20 cellular contexts compared by ENCODE assay signal in the genomic region with DNA sequence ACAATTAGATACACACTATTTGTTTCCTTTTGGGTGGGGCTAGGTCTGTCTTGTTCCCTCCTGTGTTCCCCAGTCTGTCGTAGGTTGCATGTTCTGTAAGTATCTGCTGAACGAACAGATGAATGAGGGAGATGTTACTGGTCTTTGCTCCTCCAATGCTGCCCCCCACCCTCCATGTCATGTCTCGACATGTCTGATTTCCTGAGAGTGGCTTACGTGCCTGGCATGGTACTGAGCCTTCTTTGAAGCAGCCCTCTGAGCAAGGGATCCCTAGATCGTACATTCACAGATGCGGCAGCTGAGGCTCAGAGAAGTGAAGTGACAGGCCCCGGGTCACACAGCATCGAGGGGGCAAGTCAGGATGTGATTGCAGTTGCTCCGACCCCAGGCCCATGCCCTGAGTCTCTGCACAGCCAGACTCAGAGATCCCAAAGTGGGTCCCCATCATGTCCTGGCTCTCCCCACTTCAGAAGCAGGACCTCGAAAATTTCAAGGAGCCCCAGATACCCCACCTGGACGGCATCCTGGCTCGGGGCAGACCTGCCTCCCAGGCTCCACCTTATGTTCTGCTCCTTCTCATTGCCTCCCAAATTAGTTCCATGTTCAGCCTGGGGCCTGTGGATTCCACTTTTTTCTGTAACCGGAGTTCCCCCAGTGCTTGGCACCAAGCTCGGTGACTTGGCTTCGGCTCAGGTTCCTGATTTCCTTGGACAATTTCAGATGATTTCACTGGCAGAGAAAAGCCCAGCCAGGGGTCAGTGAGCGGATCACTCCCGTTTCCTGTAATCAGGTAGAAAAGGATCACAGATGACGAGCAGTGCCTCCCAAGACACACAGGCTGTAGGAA. TPM values are rescaled to one million over a fixed set of nuclear protein-coding genes. Genes with fewer than 3 reads are reported as not detected.
A peak's percentile ranks its signal among the peaks of the same experiment; 100 is the strongest.
DNase-seq lines count a peak whose midpoint lies in the region; ATAC-seq and TF ChIP-seq lines count a peak whose summit lies in the region.
"Had no signal": no experiment of that assay in that cellular context is flagged by ENCODE, and none has a peak within 500 bp of the region (broad histone marks: within the 10 kb centered on the region; RNA-seq: fewer than 3 reads in every experiment).

No MANE protein-coding gene starts in this region.

- no peaks in the 10 kb centered on the region for H4K20me1 ChIP-seq in BLaER1

- H3K4me1 ChIP-seq in BLaER1 (peaks cover 47% of the 10 kb centered on the region), mesodermal cell (ENCODE audit: control insufficient read depth, insufficient read depth, low read length, poor library complexity, severe bottlenecking) (peaks cover 7% of the 10 kb centered on the region)
- H3K4me1 ChIP-seq: body of pancreas, colonic mucosa, neural progenitor cell, SJSA1, stomach had no signal

- H3K27ac ChIP-seq in BLaER1 = peak overlapping the region; percentile 38; the same call in 1 of the 2 replicates
- peak overlapping the region; percentile 23 for H3K27ac ChIP-seq in mesodermal cell (ENCODE audit: low read depth, low read length, severe bottlenecking)
- H3K27ac ChIP-seq in WERI-Rb-1 = no peak overlapping the region
- H3K27ac ChIP-seq: body of pancreas, colonic mucosa, neural progenitor cell, SJSA1, stomach had no signal

- no peaks in the 10 kb centered on the region for H3K36me3 Mint-ChIP-seq in activated naive CD4-positive, alpha-beta T cell treated with anti-CD3 and anti-CD28 coated beads, Interleukin-2, amount 50 U/mL, for 72 hours
- H3K36me3 Mint-ChIP-seq: neural progenitor cell had no signal

- H3K9ac ChIP-seq in BLaER1 = no peak overlapping the region
- H3K9ac ChIP-seq: neural progenitor cell had no signal

- H3K4me2 ChIP-seq in BLaER1 = peak overlapping the region; percentile 53
- H3K4me2 ChIP-seq: neural progenitor cell had no signal

- 89 to 90% methylated on average over 14 to 15 of the region's 18 CpGs for WGBS in mesodermal cell (ENCODE audit: insufficient coverage in 2 of 2), 2 experiments

- no peak overlapping the region for H3K4me3 ChIP-seq in BLaER1
- H3K4me3 ChIP-seq in fibroblast of the aortic adventitia (ENCODE audit: low read depth, low read length) = no peak overlapping the region
- no peak overlapping the region for H3K4me3 ChIP-seq in mesodermal cell (ENCODE audit: extremely low read depth, insufficient read depth, low read length, poor library complexity, severe bottlenecking)
- H3K4me3 ChIP-seq in WERI-Rb-1 (ENCODE audit: low read depth, low read length) = no peak overlapping the region
- H3K4me3 ChIP-seq: body of pancreas, colonic mucosa, neural progenitor cell, SJSA1, stomach had no signal

- H3K27ac Mint-ChIP-seq in activated naive CD4-positive, alpha-beta T cell treated with anti-CD3 and anti-CD28 coated beads, Interleukin-2, amount 50 U/mL, for 72 hours = no peak overlapping the region
- H3K27ac Mint-ChIP-seq: neural progenitor cell had no signal

- no peaks in the 10 kb centered on the region for H3K9me3 Mint-ChIP-seq in activated naive CD4-positive, alpha-beta T cell treated with anti-CD3 and anti-CD28 coated beads, Interleukin-2, amount 50 U/mL, for 72 hours

- DNase-seq in RKO (ENCODE audit: low spot score) (peak; percentile 3), fibroblast of the aortic adventitia (ENCODE audit: low read depth) (peak; percentile 11), WERI-Rb-1 (no peak)
- DNase-seq in activated naive CD4-positive, alpha-beta T cell treated with anti-CD3 and anti-CD28 coated beads, Interleukin-2, amount 50 U/mL, for 72 hours (ENCODE audit: low spot score in 2 of 2) = no peak
- DNase-seq: activated CD4-positive, alpha-beta T cell treated with anti-CD3 and anti-CD28 coated beads for 1 hour; body of pancreas; colonic mucosa; mesendoderm; NCI-H1930; NCI-H446 treated with DMSO at 0.1 percent for 48 hours; retina; stomach; T1000 had no signal

- TF ChIP-seq CTCF in fibroblast of the aortic adventitia (IDR thresholded peaks at IDR 0.05; ENCODE audit: insufficient read depth, low read length) (no peak), WERI-Rb-1 (IDR thresholded peaks at IDR 0.05; ENCODE audit: low read depth, low read length) (no peak)

- H3K9me3 ChIP-seq in BLaER1 (no peaks in the 10 kb centered on the region), mesodermal cell (ENCODE audit: control insufficient read depth, low read length) (peaks cover 6% of the 10 kb centered on the region), WERI-Rb-1 (ENCODE audit: severe bottlenecking) (no peaks in the 10 kb centered on the region)
- H3K9me3 ChIP-seq: body of pancreas, colonic mucosa, SJSA1, stomach had no signal

- ATAC-seq in GM18909 (IDR thresholded peaks at IDR 0.05; ENCODE audit: poor library complexity, unreplicated experiment) = no peak
- no peak for ATAC-seq in activated naive CD4-positive, alpha-beta T cell treated with anti-CD3 and anti-CD28 coated beads, Interleukin-2, amount 50 U/mL, for 72 hours
- ATAC-seq in GM19452 (IDR thresholded peaks at IDR 0.05; ENCODE audit: unreplicated experiment) = no peak

- H3K27me3 ChIP-seq in BLaER1 (no peaks in the 10 kb centered on the region), WERI-Rb-1 (ENCODE audit: insufficient read depth, low read depth, severe bottlenecking) (no peaks in the 10 kb centered on the region)
- H3K27me3 ChIP-seq: body of pancreas, colonic mucosa, neural progenitor cell, SJSA1, stomach had no signal

- H3K36me3 ChIP-seq in BLaER1 (no peaks in the 10 kb centered on the region), mesodermal cell (ENCODE audit: control insufficient read depth, insufficient read depth, low read length) (no peaks in the 10 kb centered on the region), WERI-Rb-1 (no peaks in the 10 kb centered on the region)
- H3K36me3 ChIP-seq: colonic mucosa, neural progenitor cell, SJSA1, stomach had no signal

RNA-seq across cellular contexts. Expression of a gene that starts 24.7 kb away (rescaled TPM):
- total RNA-seq in fibroblast of the aortic adventitia (ENCODE audit: low replicate concordance) = not detected in 2 replicates
- not detected for polyA plus RNA-seq in mesodermal cell (2013, experiment 1 of 2)
- polyA plus RNA-seq in mesodermal cell (2013, experiment 2 of 2) = not detected
- not detected for total RNA-seq in activated naive CD4-positive, alpha-beta T cell treated with anti-CD3 and anti-CD28 coated beads, Interleukin-2, amount 50 U/mL, for 72 hours
- total RNA-seq: body of pancreas, colonic mucosa, endothelial cell of umbilical vein, SJSA1, stomach had no signal
- polyA plus RNA-seq: endothelial cell of umbilical vein, stomach had no signal

Comparison
In these comparisons a context has a peak if more than half of its experiments do, and no peak if none do; other contexts are left out.
1. DNase-seq: peak in RKO (single experiment) and fibroblast of the aortic adventitia (single experiment); none in WERI-Rb-1 (single experiment) and activated naive CD4-positive, alpha-beta T cell treated with anti-CD3 and anti-CD28 coated beads, Interleukin-2, amount 50 U/mL, for 72 hours (0 of 2).